8 cellular contexts compared by ENCODE assay signal in genomic region chr6:1310628-1311399, GRCh38. TPM values are rescaled to one million over a fixed set of nuclear protein-coding genes. Genes with fewer than 3 reads are reported as not detected.
A peak's percentile ranks its signal among the peaks of the same experiment; 100 is the strongest.
DNase-seq lines count a peak whose midpoint lies in the region; ATAC-seq and TF ChIP-seq lines count a peak whose summit lies in the region.

No MANE protein-coding gene starts in this region.

- H3K4me3 ChIP-seq in ascending aorta (peak overlapping the region; percentile 35 to 58), subcutaneous abdominal adipose tissue (ENCODE audit: low read depth in 1 of 5, low read length in 5 of 5) (peak overlapping the region; percentile 43 to 75 (median 57))

- no peak overlapping the region for H3K27ac ChIP-seq in ascending aorta
- no peak overlapping the region for H3K27ac ChIP-seq in subcutaneous abdominal adipose tissue (ENCODE audit: low read depth, low read length)

- H3K4me1 Mint-ChIP-seq in T-helper 2 cell treated with Interferon-gamma antibody and Interleukin-4, amounts not matched to agents 5 μg/mL and 100 μg/mL, for 36 hours (ENCODE audit: low read depth) = peaks cover 9% of the 10 kb centered on the region

- no peak overlapping the region for H3K27ac Mint-ChIP-seq in T-helper 2 cell treated with Interferon-gamma antibody and Interleukin-4, amounts not matched to agents 5 μg/mL and 100 μg/mL, for 36 hours

- no peaks in the 10 kb centered on the region for H3K36me3 Mint-ChIP-seq in T-helper 2 cell treated with Interferon-gamma antibody and Interleukin-4, amounts not matched to agents 5 μg/mL and 100 μg/mL, for 36 hours (ENCODE audit: low read depth)

- ATAC-seq in left colon = peak; percentile 64
- no peak for ATAC-seq in GM19397 (IDR thresholded peaks at IDR 0.05; ENCODE audit: unreplicated experiment)

- no peak for TF ChIP-seq CTCF in ascending aorta (IDR thresholded peaks at IDR 0.05)

- H3K27me3 ChIP-seq in ascending aorta (peaks cover 16% of the 10 kb centered on the region), subcutaneous abdominal adipose tissue (ENCODE audit: control insufficient read depth in 5 of 5, insufficient read depth in 4 of 5, low read length in 5 of 5) (peaks cover 28 to 49% (median 44%) of the 10 kb centered on the region in 5 donors)

- no peaks in the 10 kb centered on the region for H3K36me3 ChIP-seq in ascending aorta
- H3K36me3 ChIP-seq in subcutaneous abdominal adipose tissue (ENCODE audit: control insufficient read depth in 5 of 5, insufficient read depth in 5 of 5, low read length in 5 of 5) = no peaks in the 10 kb centered on the region

- H3K9ac ChIP-seq in subcutaneous abdominal adipose tissue (ENCODE audit: low read length in 5 of 5) = no peak overlapping the region

- peak overlapping the region; percentile 69 for H3K4me3 Mint-ChIP-seq in T-helper 2 cell treated with Interferon-gamma antibody and Interleukin-4, amounts not matched to agents 5 μg/mL and 100 μg/mL, for 36 hours

- intact Hi-C loops in ascending aorta (cut with DNase I) (no loop called here), left colon (cut with DNase I, micrococcal nuclease) (no loop called here)

- DNase-seq in T-helper 2 cell treated with Interferon-gamma antibody and Interleukin-4, amounts not matched to agents 5 μg/mL and 100 μg/mL, for 36 hours (ENCODE audit: low spot score) = no peak
- DNase-seq in T-helper 2 cell (no peak), ascending aorta (ENCODE audit: low spot score in 2 of 2) (no peak), left colon (peak in 1 of 2 donors; percentile 60), NCI-H2196 treated with DMSO at 0.1 percent for 48 hours (lab: John Stamatoyannopoulos, UW; ENCODE audit: unreplicated experiment) (no peak), AML-193 (lab: John Stamatoyannopoulos, UW) (no peak)

- H3K4me1 ChIP-seq in ascending aorta = peaks cover 5 to 7% of the 10 kb centered on the region in 2 donors
- peaks cover 4 to 26% (median 25%) of the 10 kb centered on the region in 5 donors for H3K4me1 ChIP-seq in subcutaneous abdominal adipose tissue (ENCODE audit: control insufficient read depth in 5 of 5, insufficient read depth in 5 of 5, low read length in 5 of 5)

- peaks cover 75% of the 10 kb centered on the region for H3K27me3 Mint-ChIP-seq in T-helper 2 cell treated with Interferon-gamma antibody and Interleukin-4, amounts not matched to agents 5 μg/mL and 100 μg/mL, for 36 hours (ENCODE audit: low read depth)

- H3K9me3 ChIP-seq in ascending aorta (peaks cover 0 to 3% of the 10 kb centered on the region in 2 donors), subcutaneous abdominal adipose tissue (ENCODE audit: control insufficient read depth in 5 of 5, low read length in 5 of 5) (peaks cover 0 to 6% (median 2%) of the 10 kb centered on the region in 5 donors)

- no peaks in the 10 kb centered on the region for H3K9me3 Mint-ChIP-seq in T-helper 2 cell treated with Interferon-gamma antibody and Interleukin-4, amounts not matched to agents 5 μg/mL and 100 μg/mL, for 36 hours

RNA-seq across cellular contexts. Expression of gene FOXQ1, which starts 1.1 kb away (rescaled TPM):
- total RNA-seq in ascending aorta = 0.21 TPM
- total RNA-seq in left colon = under 1 TPM; 0.27 to 0.42 TPM
